In genomic region chr9:92071634-92072033, GRCh38 we compare ENCODE assay signal across 1 cellular context.
TF ChIP-seq lines count a peak whose summit lies in the region.

No MANE protein-coding gene starts in this region.

TF ChIP-seq in WTC11, 78 proteins besides CTCF, POLR2A, EP300 and RAD21 (continued from another document):
- TF ChIP-seq ZNF138 (CRISPR knock-in tag; conservative IDR thresholded peaks at IDR 0.05) (no peak), ZNF416 (CRISPR knock-in tag; IDR thresholded peaks at IDR 0.05) (no peak), ZNF317 (CRISPR knock-in tag; IDR thresholded peaks at IDR 0.05; ENCODE audit: borderline replicate concordance, low read depth) (no peak), ATF2 (CRISPR knock-in tag; IDR thresholded peaks at IDR 0.05; ENCODE audit: borderline replicate concordance, low read depth) (no peak), EMX1 (CRISPR knock-in tag; IDR thresholded peaks at IDR 0.05) (no peak), ATF3 (CRISPR knock-in tag; conservative IDR thresholded peaks at IDR 0.05) (no peak), ZNF219 (CRISPR knock-in tag; IDR thresholded peaks at IDR 0.05; ENCODE audit: borderline replicate concordance) (no peak)
- TF ChIP-seq, protein P1, sequence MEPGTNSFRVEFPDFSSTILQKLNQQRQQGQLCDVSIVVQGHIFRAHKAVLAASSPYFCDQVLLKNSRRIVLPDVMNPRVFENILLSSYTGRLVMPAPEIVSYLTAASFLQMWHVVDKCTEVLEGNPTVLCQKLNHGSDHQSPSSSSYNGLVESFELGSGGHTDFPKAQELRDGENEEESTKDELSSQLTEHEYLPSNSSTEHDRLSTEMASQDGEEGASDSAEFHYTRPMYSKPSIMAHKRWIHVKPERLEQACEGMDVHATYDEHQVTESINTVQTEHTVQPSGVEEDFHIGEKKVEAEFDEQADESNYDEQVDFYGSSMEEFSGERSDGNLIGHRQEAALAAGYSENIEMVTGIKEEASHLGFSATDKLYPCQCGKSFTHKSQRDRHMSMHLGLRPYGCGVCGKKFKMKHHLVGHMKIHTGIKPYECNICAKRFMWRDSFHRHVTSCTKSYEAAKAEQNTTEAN (CRISPR knock-in tag; IDR thresholded peaks at IDR 0.05): no peak
